15 cellular contexts compared by ENCODE assay signal in genomic region chr6:89890845-89891528, GRCh38. TPM values are rescaled to one million over a fixed set of nuclear protein-coding genes. Genes with fewer than 3 reads are reported as not detected.
DNase-seq lines count a peak whose midpoint lies in the region; ATAC-seq and TF ChIP-seq lines count a peak whose summit lies in the region.
"Not testable (repeated sequence)": the region's sequence is repeated elsewhere in the genome, so short reads cannot be mapped to it uniquely, and the experiment has no call there.
"Had no signal": no experiment of that assay in that cellular context is flagged by ENCODE, and none has a peak within 500 bp of the region (broad histone marks: within the 10 kb centered on the region; RNA-seq: fewer than 3 reads in every experiment).

No MANE protein-coding gene starts in this region.

- H4K12ac ChIP-seq in trophoblast cell (ENCODE audit: low read depth, low read length): not testable (repeated sequence)

- H3K14ac ChIP-seq in trophoblast cell (ENCODE audit: low read length): not testable (repeated sequence)

- H3K9ac ChIP-seq in HUES64 (ENCODE audit: low read depth, low read length); iPS-20b (ENCODE audit: low read depth, low read length); trophoblast cell (ENCODE audit: low read length): not testable (repeated sequence)

- not testable (repeated sequence) for H2AFZ ChIP-seq in trophoblast cell (ENCODE audit: insufficient read depth, low read length, poor library complexity)

- POLR2A ChIA-PET in WTC11 (lab: Charles Lee): interaction anchor here (0.7 kb wide), 1 partner anchor 24 kb away, joined by 3 read pairs; no protein-coding TSS in a partner anchor

- H3K4ac ChIP-seq in trophoblast cell (ENCODE audit: low read depth, low read length): not testable (repeated sequence)

- DNase-seq in ELF-1 (ENCODE audit: low read depth, low spot score): peak; percentile 86
- DNase-seq in NCI-H82 (lab: John Stamatoyannopoulos, UW): peak; percentile 70
- not testable (repeated sequence) for DNase-seq in WTC11 (ENCODE audit: low spot score)
- peak; percentile 67 to 81 for DNase-seq in trophoblast cell

- not testable (repeated sequence) for H2BK5ac ChIP-seq in trophoblast cell (ENCODE audit: low read depth, low read length, poor library complexity)

- not testable (repeated sequence) for H3K27ac ChIP-seq in HUES64 (ENCODE audit: low read depth, low read length); iPS-20b (ENCODE audit: low read length); trophoblast cell (ENCODE audit: low read depth, low read length)
- peak overlapping the region; percentile 60 for H3K27ac ChIP-seq in ectodermal cell (ENCODE audit: insufficient read depth, low read depth, low read length, poor library complexity, severe bottlenecking)

- not testable (repeated sequence) for H3K36me3 ChIP-seq in HUES64 (ENCODE audit: insufficient read depth, low read length); ectodermal cell (ENCODE audit: control insufficient read depth, insufficient read depth, low read length); iPS-20b (ENCODE audit: insufficient read depth, low read depth, low read length); trophoblast cell (ENCODE audit: control insufficient read depth in 1 of 2, insufficient read depth in 2 of 2, low read length in 2 of 2)

- H2BK12ac ChIP-seq in trophoblast cell (ENCODE audit: low read length): not testable (repeated sequence)

- not testable (repeated sequence) for H3K9me3 ChIP-seq in HUES64 (ENCODE audit: insufficient read depth, low read depth, low read length); ectodermal cell (ENCODE audit: control insufficient read depth, low read length); iPS-20b (ENCODE audit: insufficient read depth, low read depth, low read length); trophoblast cell (ENCODE audit: insufficient read depth, low read depth, low read length)

- H4K8ac ChIP-seq in trophoblast cell (ENCODE audit: low read depth, low read length): not testable (repeated sequence)

- peak overlapping the region; percentile 38; the same call in 1 of the 2 replicates for H3K4me3 ChIP-seq in HUES64 (ENCODE audit: low read length)
- H3K4me3 ChIP-seq in ectodermal cell (ENCODE audit: insufficient read depth, low read depth, low read length): peak overlapping the region; percentile 10
- peak overlapping the region; percentile 46 for H3K4me3 ChIP-seq in iPS-20b (ENCODE audit: low read length)
- H3K4me3 ChIP-seq in trophoblast cell (ENCODE audit: low read depth, low read length): not testable (repeated sequence)

- H4K91ac ChIP-seq in trophoblast cell (ENCODE audit: low read depth, low read length): not testable (repeated sequence)

- peak overlapping the region; percentile 20 for H3K4me3 Mint-ChIP-seq in WTC11

- H3K27me3 Mint-ChIP-seq in WTC11 (ENCODE audit: low read depth): peaks cover 76% of the 10 kb centered on the region

- H2AK5ac ChIP-seq in trophoblast cell (ENCODE audit: low read length): not testable (repeated sequence)

- H3K79me1 ChIP-seq in trophoblast cell (ENCODE audit: low read length): not testable (repeated sequence)

- not testable (repeated sequence) for TF ChIP-seq CTCF in WTC11 (IDR thresholded peaks at IDR 0.05)

- peaks cover 23% of the 10 kb centered on the region for H3K27me3 ChIP-seq in HUES64 (ENCODE audit: insufficient read depth, low read length)
- H3K27me3 ChIP-seq in ectodermal cell (ENCODE audit: control insufficient read depth, insufficient read depth, low read length, poor library complexity, severe bottlenecking); iPS-20b (ENCODE audit: insufficient read depth, low read length); trophoblast cell (ENCODE audit: insufficient read depth, low read length): not testable (repeated sequence)

- H2BK120ac ChIP-seq in trophoblast cell (ENCODE audit: insufficient read depth, low read length, poor library complexity): not testable (repeated sequence)

- CTCF ChIA-PET in WTC11 (lab: Charles Lee): not testable (repeated sequence)

- H3K23ac ChIP-seq in trophoblast cell (ENCODE audit: low read length): not testable (repeated sequence)

- H3K79me2 ChIP-seq in trophoblast cell (ENCODE audit: control insufficient read depth, insufficient read depth, low read length, poor library complexity): not testable (repeated sequence)

- H3K9me3 Mint-ChIP-seq in WTC11: not testable (repeated sequence)

- peak overlapping the region; percentile 13; the same call in 1 of the 2 replicates for H3K27ac Mint-ChIP-seq in WTC11

- H3K4me2 ChIP-seq in trophoblast cell (ENCODE audit: low read length): not testable (repeated sequence)

- not testable (repeated sequence) for H3K18ac ChIP-seq in trophoblast cell (ENCODE audit: low read length)

- not testable (repeated sequence) for H3K36me3 Mint-ChIP-seq in WTC11

- not testable (repeated sequence) for ATAC-seq in WTC11

- peaks cover 19% of the 10 kb centered on the region for H3K4me1 Mint-ChIP-seq in WTC11

- H3K4me1 ChIP-seq in HUES64 (ENCODE audit: insufficient read depth, low read length): peaks cover 15% of the 10 kb centered on the region; the same call in 1 of the 2 replicates
- not testable (repeated sequence) for H3K4me1 ChIP-seq in ectodermal cell (ENCODE audit: control insufficient read depth, insufficient read depth, low read length); trophoblast cell (ENCODE audit: control insufficient read depth in 1 of 2, insufficient read depth in 2 of 2, low read length in 2 of 2)
- peaks cover 14% of the 10 kb centered on the region; the same call in 1 of the 2 replicates for H3K4me1 ChIP-seq in iPS-20b (ENCODE audit: insufficient read depth, low read length)

- 4% methylated on average over 8 of the region's 11 CpGs for WGBS in HUES64
- 4 to 6% methylated on average over 8 to 11 of the region's 11 CpGs for WGBS in ectodermal cell, 2 experiments
- WGBS in trophoblast cell (ENCODE audit: extremely low coverage, insufficient coverage, insufficient read length): no CpG with 5 or more reads among the region's 11 CpGs

RNA-seq across cellular contexts. Expression of gene GJA10, which starts 3.3 kb away (rescaled TPM):
- polyA plus RNA-seq in HUES64 (2013, experiment 1 of 2): not detected
- not detected for polyA plus RNA-seq in HUES64 (2013, experiment 2 of 2)
- not detected in 3 replicates for total RNA-seq in WTC11 (2021)
- polyA plus RNA-seq in ectodermal cell (2013, experiment 1 of 4): 5.1 TPM
- 6.7 TPM for polyA plus RNA-seq in ectodermal cell (2013, experiment 2 of 4)
- polyA plus RNA-seq in ectodermal cell (2013, experiment 3 of 4): 3.9 TPM
- polyA plus RNA-seq in ectodermal cell (2013, experiment 4 of 4): 4.3 TPM
- not detected in 2 replicates for polyA plus RNA-seq in trophoblast cell (2013)
- total RNA-seq: A673; CD8-positive, alpha-beta T cell; G401; HFFc6; HT1080; IMR-90; SK-MEL-5; T-cell had no signal
- polyA plus RNA-seq: IMR-90 had no signal
